28 cellular contexts compared by ENCODE assay signal in genomic region chr4:7741946-7742806, GRCh38.
DNase-seq lines count a peak whose midpoint lies in the region; ATAC-seq, FAIRE-seq and TF ChIP-seq lines count a peak whose summit lies in the region.
"Had no signal": no experiment of that assay in that cellular context is flagged by ENCODE, and none has a peak within 500 bp of the region (broad histone marks: within the 10 kb centered on the region; RNA-seq: fewer than 3 reads in every experiment).

No MANE protein-coding gene starts in this region.

- H3K23ac ChIP-seq in H1 (ENCODE audit: insufficient read length) = no peak overlapping the region
- H3K23ac ChIP-seq in mesenchymal stem cell (ENCODE audit: low read length in 2 of 2) = no peak overlapping the region

- no peaks in the 10 kb centered on the region for H3K79me2 ChIP-seq in H1 (ENCODE audit: control insufficient read depth in 1 of 2, insufficient read depth in 2 of 2, low read length in 2 of 2)

- no peak overlapping the region for H3K56ac ChIP-seq in H1 (replicated peaks; ENCODE audit: insufficient read length, low read depth, low read length)

- H2BK12ac ChIP-seq in H1 (ENCODE audit: low read depth, low read length) (no peak overlapping the region), mesenchymal stem cell (ENCODE audit: low read length in 2 of 2) (no peak overlapping the region)

- H3K4me1 ChIP-seq in H1 (replicated peaks in 1 of 4; ENCODE audit: control insufficient read depth in 3 of 4, insufficient read depth in 4 of 4, low read length in 3 of 4) (no peaks in the 10 kb centered on the region), kidney (ENCODE audit: control insufficient read depth in 1 of 2, insufficient read depth in 1 of 2, low read depth in 1 of 2, low read length in 2 of 2) (no peaks in the 10 kb centered on the region), mesenchymal stem cell (ENCODE audit: control insufficient read depth, insufficient read depth, low read depth, low read length) (peaks cover 1% of the 10 kb centered on the region)
- H3K4me1 ChIP-seq: BE2C had no signal

- no peak for ATAC-seq in left ventricle myocardium superior
- ATAC-seq in left cardiac atrium = no peak
- no peak for ATAC-seq in GM18867 (IDR thresholded peaks at IDR 0.05; ENCODE audit: unreplicated experiment)
- ATAC-seq: GM12878 had no signal

- intact Hi-C loops in left ventricle myocardium superior (cut with micrococcal nuclease) = no loop called here
- intact Hi-C loops in left cardiac atrium (cut with DNase I) = no loop called here
- intact Hi-C loops in kidney (cut with DNase I) = no loop called here

- 86% methylated on average over 17 of the region's 18 CpGs; no CpG with 5 or more reads in 1 of the 2 experiments for WGBS in H1 (ENCODE audit: extremely low coverage in 1 of 2, insufficient coverage in 1 of 2, insufficient read length in 1 of 2, insufficient replicate concordance in 2 of 2, low coverage in 1 of 2, low lambda C conversion rate in 2 of 2, missing lambda C conversion rate in 1 of 2), 2 experiments
- 92% methylated on average over 15 of the region's 18 CpGs for WGBS in mesenchymal stem cell

- H2AK5ac ChIP-seq in H1 (ENCODE audit: low read depth, low read length) (no peak overlapping the region), mesenchymal stem cell (ENCODE audit: low read length, severe bottlenecking) (no peak overlapping the region)

- H3K18ac ChIP-seq in H1 (ENCODE audit: extremely low read depth, low read length) (no peak overlapping the region), mesenchymal stem cell (ENCODE audit: low read depth in 1 of 2, low read length in 2 of 2) (no peak overlapping the region)

- H3K27me3 ChIP-seq in H1 (replicated peaks in 1 of 4; ENCODE audit: control insufficient read depth in 3 of 4, extremely low read depth in 1 of 4, insufficient read depth in 3 of 4, low read length in 3 of 4) (no peaks in the 10 kb centered on the region; a peak in 1 of 7 replicates), mesenchymal stem cell (ENCODE audit: control insufficient read depth in 1 of 2, insufficient read depth in 1 of 2, low read length in 2 of 2) (peaks cover 8 to 10% of the 10 kb centered on the region in 2 experiments)
- H3K27me3 ChIP-seq: BE2C, BLaER1 had no signal

- DNase-seq in left ventricle myocardium superior = peak; percentile 17
- no peak for DNase-seq in left cardiac atrium
- no peak for DNase-seq in H1 (ENCODE audit: low read depth in 1 of 2, low spot score in 2 of 2)
- peak; percentile 60 for DNase-seq in kidney
- no peak for DNase-seq in mesenchymal stem cell
- no peak for DNase-seq in GM19239 (ENCODE audit: insufficient read length, low spot score)
- DNase-seq in NCI-H345 (lab: John Stamatoyannopoulos, UW) = no peak
- DNase-seq: 8988T; ACHN; BE2C; C1 segment of cervical spinal cord; CD4-positive, alpha-beta memory T cell; CD4-positive, CD25-positive, alpha-beta regulatory T cell; CD8-positive, alpha-beta memory T cell; COR-L47; DMS 273 treated with DMSO at 0.1 percent for 48 hours; DMS153; DMS53; DMS79; DND-41; EL; GDM1 had no signal

- H2AFZ ChIP-seq in H1 (ENCODE audit: low read length) (no peak overlapping the region), mesenchymal stem cell (ENCODE audit: low read depth, low read length) (no peak overlapping the region)

- H3K27ac ChIP-seq in H1 (ENCODE audit: low read depth, low read length) (no peak overlapping the region), kidney (ENCODE audit: low read depth in 2 of 2, low read length in 2 of 2) (no peak overlapping the region), mesenchymal stem cell (ENCODE audit: low read length, poor library complexity, severe bottlenecking) (no peak overlapping the region)
- H3K27ac ChIP-seq: BLaER1 had no signal

- CTCF ChIA-PET in H1 (lab: Charles Lee; ENCODE audit: partially characterized antibody) = interaction anchor here (0.5 to 1.2 kb wide), 2 partner anchors 19 to 151 kb away, joined by 3 to 4 read pairs; no protein-coding TSS in a partner anchor

- H3K79me1 ChIP-seq in H1 (ENCODE audit: low read depth, low read length) = no peaks in the 10 kb centered on the region
- no peaks in the 10 kb centered on the region for H3K79me1 ChIP-seq in mesenchymal stem cell (replicated peaks; ENCODE audit: low read length, poor library complexity, severe bottlenecking)

- H2BK15ac ChIP-seq in H1 (ENCODE audit: low read length) = no peak overlapping the region
- H2BK15ac ChIP-seq in mesenchymal stem cell (ENCODE audit: low read depth, poor library complexity, severe bottlenecking) = no peak overlapping the region

- no peak for TF ChIP-seq CTCF in H1 (IDR thresholded peaks at IDR 0.05; ENCODE audit: control extremely low read depth in 1 of 3, insufficient read depth in 1 of 3, low read depth in 1 of 3, low read length in 3 of 3)
- TF ChIP-seq CTCF in kidney (IDR thresholded peaks at IDR 0.05; ENCODE audit: borderline replicate concordance, extremely low read depth, insufficient read depth) = no peak

- H3K9ac ChIP-seq in H1 (replicated peaks in 1 of 4; ENCODE audit: extremely low read depth in 1 of 4, low read depth in 3 of 4, low read length in 3 of 4) = no peak overlapping the region
- no peak overlapping the region for H3K9ac ChIP-seq in kidney (ENCODE audit: low read length in 2 of 2)
- no peak overlapping the region for H3K9ac ChIP-seq in mesenchymal stem cell (ENCODE audit: low read length)
- H3K9ac ChIP-seq: BLaER1 had no signal

- H3K4me3 ChIP-seq in H1 (ENCODE audit: extremely low read depth in 1 of 4, insufficient read depth in 2 of 4, low read depth in 3 of 4, low read length in 4 of 4) = no peak overlapping the region
- H3K4me3 ChIP-seq in kidney (ENCODE audit: low read length in 2 of 2) = no peak overlapping the region
- no peak overlapping the region for H3K4me3 ChIP-seq in mesenchymal stem cell (ENCODE audit: insufficient read depth in 1 of 2, low read depth in 1 of 2, low read length in 2 of 2)
- H3K4me3 ChIP-seq: BLaER1, GM12878 had no signal

- no peak overlapping the region for H3K4me2 ChIP-seq in H1 (ENCODE audit: insufficient read depth in 1 of 2, low read depth in 2 of 2, low read length in 2 of 2)
- H3K4me2 ChIP-seq in mesenchymal stem cell (ENCODE audit: low read length, poor library complexity, severe bottlenecking) = no peak overlapping the region
- H3K4me2 ChIP-seq: BLaER1 had no signal

- H2BK20ac ChIP-seq in H1 (ENCODE audit: low read length) = no peak overlapping the region

- POLR2A ChIA-PET in H1 (lab: Charles Lee; ENCODE audit: partially characterized antibody) = no interaction called here

- no peak for TF ChIP-seq EP300 in H1 (IDR thresholded peaks at IDR 0.05; ENCODE audit: borderline replicate concordance in 1 of 2, low read depth in 2 of 2, low read length in 2 of 2)

- no peak overlapping the region for H2BK120ac ChIP-seq in H1 (replicated peaks; ENCODE audit: low read depth, low read length)
- H2BK120ac ChIP-seq in mesenchymal stem cell (ENCODE audit: low read depth, low read length) = no peak overlapping the region

- no peak overlapping the region for H4K5ac ChIP-seq in H1 (ENCODE audit: insufficient read length, low read depth, low read length)

- peak overlapping the region; percentile 23 for H3K4ac ChIP-seq in H1 (replicated peaks; ENCODE audit: insufficient read length, low read depth, low read length)
- no peak overlapping the region for H3K4ac ChIP-seq in mesenchymal stem cell (ENCODE audit: low read depth in 1 of 2, low read length in 2 of 2)

- H3K14ac ChIP-seq in H1 (ENCODE audit: insufficient read length) = no peak overlapping the region
- peak overlapping the region in 1 of 2 experiments; percentile 53 for H3K14ac ChIP-seq in mesenchymal stem cell (ENCODE audit: low read length in 2 of 2)

- H4K91ac ChIP-seq in H1 (replicated peaks; ENCODE audit: insufficient read length, low read length) (no peak overlapping the region), mesenchymal stem cell (ENCODE audit: low read length) (peak overlapping the region; percentile 11)

- no peaks in the 10 kb centered on the region for H3K36me3 ChIP-seq in H1 (ENCODE audit: control insufficient read depth in 2 of 4, insufficient read depth in 4 of 4, low read length in 3 of 4)
- H3K36me3 ChIP-seq in kidney (ENCODE audit: control insufficient read depth in 1 of 2, insufficient read depth in 2 of 2, low read length in 2 of 2) = no peaks in the 10 kb centered on the region
- H3K36me3 ChIP-seq in mesenchymal stem cell (ENCODE audit: control insufficient read depth in 1 of 2, insufficient read depth in 2 of 2, low read depth in 1 of 2, low read length in 2 of 2) = no peaks in the 10 kb centered on the region
- H3K36me3 ChIP-seq: BE2C had no signal

- H2BK5ac ChIP-seq in H1 (ENCODE audit: low read depth, low read length) (no peak overlapping the region), mesenchymal stem cell (ENCODE audit: low read depth, low read length, poor library complexity, severe bottlenecking) (no peak overlapping the region)

- TF ChIP-seq RAD21 in H1 (IDR thresholded peaks at IDR 0.05 in 1 of 2, conservative IDR thresholded peaks at IDR 0.05 in 1 of 2; ENCODE audit: low read depth in 2 of 2, low read length in 2 of 2) = no peak

- no peak for FAIRE-seq in H1 (lab: Jason Lieb, UNC)
- FAIRE-seq in kidney (lab: Jason Lieb, UNC) = no peak
- no peak for FAIRE-seq in GM19239 (lab: Jason Lieb, UNC)
- FAIRE-seq: A204.1, GM12878, GM12892, GM18507 had no signal

- no peak overlapping the region; the same call in 1 of the 2 replicates for H4K8ac ChIP-seq in H1 (ENCODE audit: extremely low read depth, insufficient read depth, low read length)
- no peak overlapping the region for H4K8ac ChIP-seq in mesenchymal stem cell (ENCODE audit: low read length)

- H3K23me2 ChIP-seq in H1 (ENCODE audit: low read depth, low read length) = no peaks in the 10 kb centered on the region

- no peaks in the 10 kb centered on the region for H3K9me3 ChIP-seq in H1 (ENCODE audit: insufficient read depth in 2 of 2, low read depth in 1 of 2, low read length in 1 of 2)
- H3K9me3 ChIP-seq in kidney (ENCODE audit: control insufficient read depth in 1 of 2, low read length in 2 of 2) = no peaks in the 10 kb centered on the region
- H3K9me3 ChIP-seq in mesenchymal stem cell (ENCODE audit: control insufficient read depth, low read length) = peaks cover 5% of the 10 kb centered on the region
- H3K9me3 ChIP-seq: BE2C, BLaER1 had no signal

- no peak for TF ChIP-seq POLR2A in H1 (IDR thresholded peaks at IDR 0.05; ENCODE audit: control extremely low read depth in 1 of 2, low read depth in 2 of 2, low read length in 2 of 2)

- H4K20me1 ChIP-seq in H1 (replicated peaks in 1 of 2; ENCODE audit: control insufficient read depth in 1 of 2, insufficient read depth in 2 of 2, low read length in 2 of 2) = peaks cover 0 to 7% of the 10 kb centered on the region in 2 experiments
- H4K20me1 ChIP-seq: BLaER1 had no signal

TF ChIP-seq in H1, 55 proteins besides CTCF, POLR2A, EP300 and RAD21 (continues in another document):
- TF ChIP-seq TBP (IDR thresholded peaks at IDR 0.05; ENCODE audit: low read depth, low read length) = no peak
- no peak for TF ChIP-seq POLR2AphosphoS5 (IDR thresholded peaks at IDR 0.05; ENCODE audit: low read depth, low read length)
- TF ChIP-seq SIN3A (conservative IDR thresholded peaks at IDR 0.05 in 1 of 2, IDR thresholded peaks at IDR 0.05 in 1 of 2; ENCODE audit: low read depth in 1 of 2, low read length in 2 of 2) = no peak
- no peak for TF ChIP-seq ASH2L (IDR thresholded peaks at IDR 0.05; ENCODE audit: low read length)
- TF ChIP-seq CHD1 (IDR thresholded peaks at IDR 0.05; ENCODE audit: low read depth, low read length) = no peak
- no peak for TF ChIP-seq ZNF274 (IDR thresholded peaks at IDR 0.05; ENCODE audit: borderline replicate concordance, extremely low read depth, low read length)

Comparison
In these comparisons a context has a peak if more than half of its experiments do, and no peak if none do; other contexts are left out.
1. DNase-seq: peak in left ventricle myocardium superior (single experiment) and kidney (single experiment); none in left cardiac atrium (single experiment), H1 (0 of 2), mesenchymal stem cell (single experiment), GM19239 (single experiment) and NCI-H345 (single experiment).